Comparison of ENCODE assay signal across 25 cellular contexts in the genomic region with DNA sequence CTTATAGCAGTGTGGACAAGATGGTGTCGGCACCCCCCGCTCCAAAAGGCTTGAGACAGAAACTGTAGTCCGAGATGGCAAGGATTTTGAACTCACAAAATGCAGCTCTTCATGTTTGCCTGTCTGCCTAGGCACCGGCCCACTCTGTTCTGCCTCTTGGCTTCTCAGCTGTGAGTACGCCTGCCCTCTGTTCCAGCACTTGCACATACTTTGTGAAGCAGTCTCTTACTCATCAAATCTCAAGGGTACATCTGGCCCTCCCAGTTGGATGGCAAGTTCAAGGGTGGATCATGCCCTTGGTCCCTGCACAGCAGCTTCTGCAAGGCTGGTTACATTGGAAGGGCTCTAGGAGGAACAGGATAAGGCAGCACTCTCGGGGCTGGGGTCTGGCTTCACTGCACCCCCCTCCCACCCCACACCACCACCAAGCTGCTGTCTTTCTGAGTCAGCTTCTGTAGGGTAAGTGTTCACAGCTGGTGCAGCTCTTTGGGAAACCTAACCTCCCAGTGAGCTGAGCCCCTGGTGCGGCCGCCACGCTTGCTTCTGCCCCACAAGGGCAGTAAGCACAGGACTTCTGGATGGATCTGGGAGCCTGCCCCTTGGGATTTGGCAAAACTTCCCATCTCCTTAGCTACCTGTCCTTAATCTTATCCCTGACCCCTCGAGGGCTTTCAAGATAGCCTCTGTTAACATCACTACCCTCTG. TPM values are rescaled to one million over a fixed set of nuclear protein-coding genes. Genes with fewer than 3 reads are reported as not detected.
DNase-seq lines count a peak whose midpoint lies in the region; ATAC-seq, FAIRE-seq and TF ChIP-seq lines count a peak whose summit lies in the region.
"Had no signal": no experiment of that assay in that cellular context is flagged by ENCODE, and none has a peak within 500 bp of the region (broad histone marks: within the 10 kb centered on the region; RNA-seq: fewer than 3 reads in every experiment).

No MANE protein-coding gene starts in this region.

- H3K36me3 ChIP-seq in KOPT-K1 (ENCODE audit: insufficient read depth, low read length) (no peaks in the 10 kb centered on the region), small intestine (ENCODE audit: control insufficient read depth in 2 of 2, insufficient read depth in 2 of 2, low read length in 2 of 2) (no peaks in the 10 kb centered on the region)
- H3K36me3 ChIP-seq: cardiac muscle cell, prostate gland had no signal

- DNase-seq in activated CD8-positive, alpha-beta T cell treated with anti-CD3 and anti-CD28 coated beads, Interleukin-2, amount 10 ng/mL, durations not matched to agents 7 days and 5 days = no peak
- DNase-seq in activated CD8-positive, alpha-beta T cell treated with anti-CD3 and anti-CD28 coated beads for 36 hours = no peak
- DNase-seq in fibroblast of mammary gland (ENCODE audit: low read depth) = peak; percentile 79
- peak; percentile 60 for DNase-seq in skeletal muscle cell (ENCODE audit: low read depth)
- DNase-seq in small intestine = no peak
- DNase-seq in natural killer cell = no peak
- DNase-seq: activated CD4-positive, alpha-beta T cell treated with anti-CD3 and anti-CD28 coated beads for 36 hours; activated CD8-positive, alpha-beta memory T cell treated with anti-CD3 and anti-CD28 coated beads, Interleukin-2, amount 10 ng/mL, durations not matched to agents 7 days and 5 days; amygdala; NCI-H1436 treated with DMSO at 0.1 percent for 48 hours; NCI-H2171 treated with DMSO at 0.1 percent for 48 hours; NCI-H526 treated with DMSO at 0.1 percent for 48 hours had no signal

- no peak overlapping the region for H3K4me3 ChIP-seq in fibroblast of mammary gland (ENCODE audit: control insufficient read depth, low read depth, low read length)
- no peak overlapping the region for H3K4me3 ChIP-seq in skeletal muscle cell (ENCODE audit: low read depth, low read length)
- no peak overlapping the region for H3K4me3 ChIP-seq in small intestine (ENCODE audit: low read depth in 1 of 2, low read length in 2 of 2)
- H3K4me3 ChIP-seq: cardiac muscle cell, dorsolateral prefrontal cortex, prostate gland had no signal

- ATAC-seq in activated CD8-positive, alpha-beta T cell treated with anti-CD3 and anti-CD28 coated beads, Interleukin-2, amount 10 ng/mL, durations not matched to agents 7 days and 5 days = no peak
- ATAC-seq in activated CD8-positive, alpha-beta T cell treated with anti-CD3 and anti-CD28 coated beads for 36 hours = no peak
- ATAC-seq in natural killer cell = no peak
- no peak for ATAC-seq in GM19467 (IDR thresholded peaks at IDR 0.05; ENCODE audit: unreplicated experiment)
- ATAC-seq: activated CD4-positive, alpha-beta T cell treated with anti-CD3 and anti-CD28 coated beads for 36 hours; activated T-helper 17 cell treated with anti-CD3 and anti-CD28 coated beads, Interleukin-2, amount 50 U/mL, for 72 hours had no signal

- H3K4me1 ChIP-seq in small intestine (ENCODE audit: control insufficient read depth in 2 of 2, insufficient read depth in 1 of 2, low read depth in 1 of 2, low read length in 1 of 2) = no peaks in the 10 kb centered on the region

- CTCF ChIA-PET in activated CD8-positive, alpha-beta T cell treated with anti-CD3 and anti-CD28 coated beads, Interleukin-2, amount 10 ng/mL, durations not matched to agents 7 days and 5 days (lab: Charles Lee) = no interaction called here
- CTCF ChIA-PET in activated CD8-positive, alpha-beta T cell treated with anti-CD3 and anti-CD28 coated beads for 36 hours (lab: Charles Lee) = interaction anchor here (0.6 to 1.6 kb wide), 4 partner anchors 316 to 497 kb away, joined by 3 to 5 read pairs (median 4); no protein-coding TSS in a partner anchor

- H3K9me3 Mint-ChIP-seq in activated CD8-positive, alpha-beta T cell treated with anti-CD3 and anti-CD28 coated beads, Interleukin-2, amount 10 ng/mL, durations not matched to agents 7 days and 5 days (ENCODE audit: insufficient read depth) = no peaks in the 10 kb centered on the region
- no peaks in the 10 kb centered on the region for H3K9me3 Mint-ChIP-seq in activated CD8-positive, alpha-beta T cell treated with anti-CD3 and anti-CD28 coated beads for 36 hours
- H3K9me3 Mint-ChIP-seq in natural killer cell = no peaks in the 10 kb centered on the region
- H3K9me3 Mint-ChIP-seq: activated T-helper 17 cell treated with anti-CD3 and anti-CD28 coated beads, Interleukin-2, amount 50 U/mL, for 72 hours; nephron had no signal

- H3K27me3 ChIP-seq in small intestine (ENCODE audit: control insufficient read depth in 2 of 2, insufficient read depth in 2 of 2, low read length in 2 of 2) = no peaks in the 10 kb centered on the region
- H3K27me3 ChIP-seq: cardiac muscle cell had no signal

- H3K4me3 Mint-ChIP-seq in activated CD8-positive, alpha-beta T cell treated with anti-CD3 and anti-CD28 coated beads, Interleukin-2, amount 10 ng/mL, durations not matched to agents 7 days and 5 days = no peak overlapping the region
- H3K4me3 Mint-ChIP-seq in activated CD8-positive, alpha-beta T cell treated with anti-CD3 and anti-CD28 coated beads for 36 hours = no peak overlapping the region
- no peak overlapping the region for H3K4me3 Mint-ChIP-seq in natural killer cell
- H3K4me3 Mint-ChIP-seq: activated CD4-positive, alpha-beta T cell treated with anti-CD3 and anti-CD28 coated beads for 36 hours; activated CD8-positive, alpha-beta memory T cell treated with anti-CD3 and anti-CD28 coated beads, Interleukin-2, amount 10 ng/mL, durations not matched to agents 7 days and 5 days; activated T-helper 17 cell treated with anti-CD3 and anti-CD28 coated beads, Interleukin-2, amount 50 U/mL, for 72 hours; nephron had no signal

- intact Hi-C loops in activated CD8-positive, alpha-beta T cell treated with anti-CD3 and anti-CD28 coated beads for 36 hours (cut with micrococcal nuclease) = no loop called here
- intact Hi-C loops in natural killer cell (cut with micrococcal nuclease) = no loop called here

- H3K4me1 Mint-ChIP-seq in activated CD8-positive, alpha-beta T cell treated with anti-CD3 and anti-CD28 coated beads, Interleukin-2, amount 10 ng/mL, durations not matched to agents 7 days and 5 days (ENCODE audit: low read depth) = peaks cover 26% of the 10 kb centered on the region
- peaks cover 5% of the 10 kb centered on the region for H3K4me1 Mint-ChIP-seq in activated CD8-positive, alpha-beta T cell treated with anti-CD3 and anti-CD28 coated beads for 36 hours (ENCODE audit: low read depth)
- no peaks in the 10 kb centered on the region for H3K4me1 Mint-ChIP-seq in natural killer cell
- H3K4me1 Mint-ChIP-seq: activated CD4-positive, alpha-beta T cell treated with anti-CD3 and anti-CD28 coated beads for 36 hours; activated T-helper 17 cell treated with anti-CD3 and anti-CD28 coated beads, Interleukin-2, amount 50 U/mL, for 72 hours had no signal

- no peak for TF ChIP-seq CTCF in activated CD8-positive, alpha-beta T cell treated with anti-CD3 and anti-CD28 coated beads for 36 hours (IDR thresholded peaks at IDR 0.05)
- TF ChIP-seq CTCF in fibroblast of mammary gland (conservative IDR thresholded peaks at IDR 0.05; ENCODE audit: control insufficient read depth, insufficient read depth, low read depth, low read length) = no peak
- no peak for TF ChIP-seq CTCF in natural killer cell (IDR thresholded peaks at IDR 0.05)

- no peaks in the 10 kb centered on the region for H3K9me3 ChIP-seq in KOPT-K1 (ENCODE audit: insufficient read depth, low read length, poor library complexity, severe bottlenecking)
- no peaks in the 10 kb centered on the region for H3K9me3 ChIP-seq in small intestine (ENCODE audit: control insufficient read depth, low read depth)
- H3K9me3 ChIP-seq: prostate gland had no signal

- no peaks in the 10 kb centered on the region for H3K36me3 Mint-ChIP-seq in activated CD8-positive, alpha-beta T cell treated with anti-CD3 and anti-CD28 coated beads, Interleukin-2, amount 10 ng/mL, durations not matched to agents 7 days and 5 days (ENCODE audit: low read depth)
- no peaks in the 10 kb centered on the region for H3K36me3 Mint-ChIP-seq in activated CD8-positive, alpha-beta T cell treated with anti-CD3 and anti-CD28 coated beads for 36 hours (ENCODE audit: low read depth)
- no peaks in the 10 kb centered on the region for H3K36me3 Mint-ChIP-seq in natural killer cell
- H3K36me3 Mint-ChIP-seq: activated CD8-positive, alpha-beta memory T cell treated with anti-CD3 and anti-CD28 coated beads, Interleukin-2, amount 10 ng/mL, durations not matched to agents 7 days and 5 days had no signal

- no peak for FAIRE-seq in small intestine (lab: Jason Lieb, UNC)
- FAIRE-seq: A204.1, D721Med, G401.6, TTC549 had no signal

- WGBS in small intestine, 3 donors = 84 to 94% (median 92%) methylated on average over 10 of the region's 10 CpGs

- POLR2A ChIA-PET in activated CD8-positive, alpha-beta T cell treated with anti-CD3 and anti-CD28 coated beads, Interleukin-2, amount 10 ng/mL, durations not matched to agents 7 days and 5 days (lab: Charles Lee) = interaction anchor here (4.4 kb wide), 1 partner anchor 12 kb away, joined by 23 read pairs; no protein-coding TSS in a partner anchor
- POLR2A ChIA-PET in activated CD8-positive, alpha-beta T cell treated with anti-CD3 and anti-CD28 coated beads for 36 hours (lab: Charles Lee) = interaction anchor here (0.8 kb wide), 1 partner anchor 10 kb away, joined by 3 read pairs; no protein-coding TSS in a partner anchor

- no peaks in the 10 kb centered on the region for H3K27me3 Mint-ChIP-seq in activated CD8-positive, alpha-beta T cell treated with anti-CD3 and anti-CD28 coated beads, Interleukin-2, amount 10 ng/mL, durations not matched to agents 7 days and 5 days (ENCODE audit: low read depth)
- no peaks in the 10 kb centered on the region for H3K27me3 Mint-ChIP-seq in activated CD8-positive, alpha-beta T cell treated with anti-CD3 and anti-CD28 coated beads for 36 hours
- peaks cover 6 to 10% of the 10 kb centered on the region in 2 donors for H3K27me3 Mint-ChIP-seq in natural killer cell (ENCODE audit: low read depth in 2 of 2)
- H3K27me3 Mint-ChIP-seq: activated CD4-positive, alpha-beta T cell treated with anti-CD3 and anti-CD28 coated beads for 36 hours; activated CD8-positive, alpha-beta memory T cell treated with anti-CD3 and anti-CD28 coated beads, Interleukin-2, amount 10 ng/mL, durations not matched to agents 7 days and 5 days had no signal

- H3K27ac Mint-ChIP-seq in activated CD8-positive, alpha-beta T cell treated with anti-CD3 and anti-CD28 coated beads, Interleukin-2, amount 10 ng/mL, durations not matched to agents 7 days and 5 days = peak overlapping the region; percentile 84
- H3K27ac Mint-ChIP-seq in activated CD8-positive, alpha-beta T cell treated with anti-CD3 and anti-CD28 coated beads for 36 hours = no peak overlapping the region
- H3K27ac Mint-ChIP-seq in natural killer cell = no peak overlapping the region
- H3K27ac Mint-ChIP-seq: activated CD4-positive, alpha-beta T cell treated with anti-CD3 and anti-CD28 coated beads for 36 hours; activated T-helper 17 cell treated with anti-CD3 and anti-CD28 coated beads, Interleukin-2, amount 50 U/mL, for 72 hours; nephron had no signal

- H3K27ac ChIP-seq in KOPT-K1 (ENCODE audit: low read depth, low read length, poor library complexity, severe bottlenecking) = peak overlapping the region; percentile 83
- H3K27ac ChIP-seq in small intestine (ENCODE audit: low read depth in 1 of 2, low read length in 1 of 2) = no peak overlapping the region
- H3K27ac ChIP-seq: C4-2B, cardiac muscle cell, dorsolateral prefrontal cortex, HL-60, prostate gland had no signal

RNA-seq across cellular contexts. Expression of gene FAM83F, which starts 37.2 kb away (rescaled TPM):
- under 1 TPM; 0.03 to 0.11 TPM for total RNA-seq in activated CD8-positive, alpha-beta T cell treated with anti-CD3 and anti-CD28 coated beads, Interleukin-2, amount 10 ng/mL, durations not matched to agents 7 days and 5 days
- total RNA-seq in activated CD8-positive, alpha-beta T cell treated with anti-CD3 and anti-CD28 coated beads for 36 hours = 1 to 10 TPM; 1.5 to 2.0 TPM
- 10 to 100 TPM in 2 of 3 donors, 1 to 10 TPM in 1; 8.5 to 17.4 (median 10.5) TPM for polyA plus RNA-seq in small intestine
- total RNA-seq in natural killer cell = 1 to 10 TPM in 2 of 3 donors, not detected in 1; 1.0 to 7.5 TPM
- total RNA-seq: activated CD8-positive, alpha-beta memory T cell treated with anti-CD3 and anti-CD28 coated beads, Interleukin-2, amount 10 ng/mL, durations not matched to agents 7 days and 5 days had no signal
- polyA plus RNA-seq: cardiac muscle cell had no signal

Comparison
In these comparisons a context has a peak if more than half of its experiments do, and no peak if none do; other contexts are left out.
1. DNase-seq: peak in fibroblast of mammary gland (single experiment) and skeletal muscle cell (single experiment); none in activated CD8-positive, alpha-beta T cell treated with anti-CD3 and anti-CD28 coated beads, Interleukin-2, amount 10 ng/mL, durations not matched to agents 7 days and 5 days (single experiment), activated CD8-positive, alpha-beta T cell treated with anti-CD3 and anti-CD28 coated beads for 36 hours (single experiment), small intestine (single experiment) and natural killer cell (single experiment).